31 cellular contexts compared by ENCODE assay signal in the genomic region with DNA sequence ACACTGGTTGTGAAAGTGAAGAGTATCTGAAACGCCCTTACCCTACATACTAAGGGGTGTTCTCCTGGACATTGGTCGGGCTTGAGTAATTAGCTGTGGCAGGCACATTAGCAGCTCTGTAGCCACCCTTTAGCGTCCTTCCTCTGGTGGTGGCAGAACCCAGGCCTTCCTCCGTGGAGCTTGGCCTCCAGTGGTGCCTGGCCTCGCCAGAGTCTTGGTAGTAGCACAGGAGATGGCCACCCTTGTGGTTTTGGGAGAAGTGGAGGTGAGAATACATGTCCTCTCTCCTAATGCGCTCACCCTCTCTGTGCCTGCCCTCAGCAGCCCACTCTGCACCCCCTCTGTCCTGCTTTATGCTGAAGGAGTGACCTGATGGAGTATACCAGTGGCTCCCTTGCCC. TPM values are rescaled to one million over a fixed set of nuclear protein-coding genes. Genes with fewer than 3 reads are reported as not detected.
"Had no signal": no experiment of that assay in that cellular context is flagged by ENCODE, and none has a peak within 500 bp of the region (broad histone marks: within the 10 kb centered on the region; RNA-seq: fewer than 3 reads in every experiment).

No MANE protein-coding gene starts in this region.

- H3K36me3 Mint-ChIP-seq: activated naive CD4-positive, alpha-beta T cell treated with anti-CD3 and anti-CD28 coated beads, Interleukin-2, amount 50 U/mL, for 72 hours; brain; WTC11 had no signal

- H3K27ac ChIP-seq: ascending aorta, KMS-11 had no signal

- ATAC-seq: activated CD8-positive, alpha-beta T cell treated with anti-CD3 and anti-CD28 coated beads, Interleukin-2, amount 10 ng/mL, durations not matched to agents 7 days and 5 days; activated naive CD4-positive, alpha-beta T cell treated with anti-CD3 and anti-CD28 coated beads, Interleukin-2, amount 50 U/mL, for 72 hours; activated naive CD8-positive, alpha-beta T cell treated with anti-CD3 and anti-CD28 coated beads, Interleukin-2, amount 50 U/mL, for 24 hours; Panc1; WTC11 had no signal

- H3K27me3 Mint-ChIP-seq: activated naive CD8-positive, alpha-beta T cell treated with anti-CD3 and anti-CD28 coated beads, Interleukin-2, amount 50 U/mL, for 24 hours had no signal

- H3K4me2 ChIP-seq: KMS-11 had no signal

- H3K27me3 ChIP-seq: ascending aorta had no signal

- H3K36me3 ChIP-seq: ascending aorta had no signal

- H3K4me3 Mint-ChIP-seq: activated CD8-positive, alpha-beta T cell treated with anti-CD3 and anti-CD28 coated beads, Interleukin-2, amount 10 ng/mL, durations not matched to agents 7 days and 5 days; activated naive CD8-positive, alpha-beta T cell treated with anti-CD3 and anti-CD28 coated beads, Interleukin-2, amount 50 U/mL, for 24 hours; activated T-helper 1 cell treated with anti-CD3 and anti-CD28 coated beads, Interleukin-12 subunit alpha, Interleukin-12 subunit beta, Interleukin-2, Interleukin-4 antibody, amounts not matched to agents 30 ng/mL and 10 ng/mL and 1 ng/mL, durations not matched to agents 14 hours and 24 hours and 36 hours; brain; T-helper 1 cell treated with Interleukin-12 subunit alpha and Interleukin-12 subunit beta and Interleukin-4 antibody, amounts not matched to agents 30 μg/mL and 1 μg/mL, for 36 hours; WTC11 had no signal

- H3K9me3 Mint-ChIP-seq: activated naive CD4-positive, alpha-beta T cell treated with anti-CD3 and anti-CD28 coated beads, Interleukin-2, amount 50 U/mL, for 72 hours; activated naive CD8-positive, alpha-beta T cell treated with anti-CD3 and anti-CD28 coated beads, Interleukin-2, amount 50 U/mL, for 24 hours; activated T-helper 1 cell treated with anti-CD3 and anti-CD28 coated beads, Interleukin-12 subunit alpha, Interleukin-12 subunit beta, Interleukin-2, Interleukin-4 antibody, amounts not matched to agents 30 ng/mL and 10 ng/mL and 1 ng/mL, durations not matched to agents 14 hours and 24 hours and 36 hours; brain; T-helper 1 cell treated with Interleukin-12 subunit alpha and Interleukin-12 subunit beta and Interleukin-4 antibody, amounts not matched to agents 30 μg/mL and 1 μg/mL, for 36 hours; WTC11 had no signal

- H3K4me1 ChIP-seq: ascending aorta had no signal

- H3K9ac ChIP-seq: KMS-11 had no signal

- DNase-seq: activated CD4-positive, alpha-beta T cell treated with anti-CD3 and anti-CD28 coated beads for 48 hours; activated CD4-positive, alpha-beta T cell treated with anti-CD3 and anti-CD28 coated beads, Interleukin-2, amount 50 U/mL, for 4 hours; activated CD4-positive, CD25-positive, alpha-beta regulatory T cell treated with anti-CD3 and anti-CD28 coated beads, Interleukin-2, amount 50 U/mL, for 72 hours; activated CD8-positive, alpha-beta memory T cell treated with anti-CD3 and anti-CD28 coated beads, Interleukin-2, amount 50 U/mL, for 48 hours; activated CD8-positive, alpha-beta T cell treated with anti-CD3 and anti-CD28 coated beads, Interleukin-2, amount 10 ng/mL, durations not matched to agents 7 days and 5 days; activated effector memory CD4-positive, alpha-beta T cell treated with Interleukin-2 at 50 U/mL for 16 hours; activated naive CD4-positive, alpha-beta T cell treated with Interleukin-2 at 50 U/mL for 16 hours; activated naive CD8-positive, alpha-beta T cell treated with anti-CD3 and anti-CD28 coated beads, Interleukin-2, amount 50 U/mL, for 24 hours; activated T-cell treated with anti-CD3 and anti-CD28 coated beads, Interleukin-2, amount 50 U/mL, for 1 hour; amniotic stem cell; NCI-H1092 treated with DMSO at 0.1 percent for 48 hours; NCI-H1417 treated with DMSO at 0.1 percent for 48 hours; NCI-H1694; NCI-H2029; NCI-H2107; NCI-H345; NCI-H510A; NCI-H526 treated with DMSO at 0.1 percent for 48 hours; NCI-H82; RPMI8226; SHP77 had no signal

- H3K27ac Mint-ChIP-seq: activated CD8-positive, alpha-beta T cell treated with anti-CD3 and anti-CD28 coated beads, Interleukin-2, amount 10 ng/mL, durations not matched to agents 7 days and 5 days; activated naive CD4-positive, alpha-beta T cell treated with anti-CD3 and anti-CD28 coated beads, Interleukin-2, amount 50 U/mL, for 72 hours; activated naive CD8-positive, alpha-beta T cell treated with anti-CD3 and anti-CD28 coated beads, Interleukin-2, amount 50 U/mL, for 24 hours; activated T-helper 1 cell treated with anti-CD3 and anti-CD28 coated beads, Interleukin-12 subunit alpha, Interleukin-12 subunit beta, Interleukin-2, Interleukin-4 antibody, amounts not matched to agents 30 ng/mL and 10 ng/mL and 1 ng/mL, durations not matched to agents 14 hours and 24 hours and 36 hours; T-helper 1 cell treated with Interleukin-12 subunit alpha and Interleukin-12 subunit beta and Interleukin-4 antibody, amounts not matched to agents 30 μg/mL and 1 μg/mL, for 36 hours; WTC11 had no signal

- H3K9me3 ChIP-seq: ascending aorta had no signal

- H3K4me3 ChIP-seq: ascending aorta had no signal

RNA-seq across cellular contexts. Expression of a gene that starts 17.6 kb away (rescaled TPM):
- total RNA-seq: activated CD8-positive, alpha-beta T cell treated with anti-CD3 and anti-CD28 coated beads, Interleukin-2, amount 10 ng/mL, durations not matched to agents 7 days and 5 days; activated naive CD4-positive, alpha-beta T cell treated with anti-CD3 and anti-CD28 coated beads, Interleukin-2, amount 50 U/mL, for 72 hours; activated T-helper 1 cell treated with anti-CD3 and anti-CD28 coated beads, Interleukin-12 subunit alpha, Interleukin-12 subunit beta, Interleukin-2, Interleukin-4 antibody, amounts not matched to agents 30 ng/mL and 10 ng/mL and 1 ng/mL, durations not matched to agents 14 hours and 24 hours and 36 hours; ascending aorta; OCI-LY7; SK-MEL-5 had no signal
